ENCODE assay signal across 25 cellular contexts in the genomic region with DNA sequence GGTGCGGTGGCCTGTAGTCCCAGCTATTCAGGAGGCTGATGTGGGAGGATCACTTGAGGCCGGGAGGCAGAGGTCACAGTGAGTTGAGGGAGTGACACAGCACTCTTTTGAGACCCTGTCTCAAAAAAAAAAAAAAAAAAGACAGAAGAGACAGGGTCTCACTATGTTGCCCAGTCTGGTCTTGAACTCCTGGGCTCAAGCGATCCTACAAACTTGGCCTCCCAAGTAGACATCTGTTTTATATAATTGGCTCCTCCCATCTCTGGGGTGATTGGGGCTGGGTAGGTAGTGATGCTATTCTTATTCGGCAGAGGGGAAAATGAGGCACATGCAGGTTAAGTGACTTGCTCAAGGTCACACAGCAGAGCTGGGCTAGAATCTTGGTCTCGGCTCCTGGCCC. TPM values are rescaled to one million over a fixed set of nuclear protein-coding genes. Genes with fewer than 3 reads are reported as not detected.
DNase-seq lines count a peak whose midpoint lies in the region; ATAC-seq lines count a peak whose summit lies in the region.
"Had no signal": no experiment of that assay in that cellular context is flagged by ENCODE, and none has a peak within 500 bp of the region (broad histone marks: within the 10 kb centered on the region; RNA-seq: fewer than 3 reads in every experiment).

No MANE protein-coding gene starts in this region.

- no peaks in the 10 kb centered on the region for H3K27me3 Mint-ChIP-seq in stimulated activated naive CD8-positive, alpha-beta T cell treated with anti-CD3 and anti-CD28 coated beads, Interleukin-15, Interleukin-2, amounts not matched to agents 100 ng/mL and 50 ng/mL, for 24 hours
- no peaks in the 10 kb centered on the region for H3K27me3 Mint-ChIP-seq in activated CD8-positive, alpha-beta T cell treated with anti-CD3 and anti-CD28 coated beads, Interleukin-2, amount 10 ng/mL, durations not matched to agents 7 days and 5 days (ENCODE audit: low read depth)
- H3K27me3 Mint-ChIP-seq in naive thymus-derived CD4-positive, alpha-beta T cell, result no peaks in the 10 kb centered on the region
- H3K27me3 Mint-ChIP-seq: naive B cell had no signal

- peaks cover 0 to 38% (median 0%) of the 10 kb centered on the region in 3 experiments for H3K36me3 ChIP-seq in naive thymus-derived CD4-positive, alpha-beta T cell (ENCODE audit: control insufficient read depth in 2 of 3, insufficient read depth in 3 of 3, low read length in 3 of 3)
- H3K36me3 ChIP-seq: SJSA1 had no signal

- H3K4me1 ChIP-seq in naive thymus-derived CD4-positive, alpha-beta T cell (ENCODE audit: control insufficient read depth in 2 of 2, insufficient read depth in 2 of 2, low read length in 2 of 2), result peaks cover 37 to 61% of the 10 kb centered on the region in 2 donors
- H3K4me1 ChIP-seq: SJSA1 had no signal

- H3K9me3 ChIP-seq in naive thymus-derived CD4-positive, alpha-beta T cell (ENCODE audit: control insufficient read depth in 2 of 3, low read length in 3 of 3), result no peaks in the 10 kb centered on the region
- H3K9me3 ChIP-seq: SJSA1 had no signal

- H3K36me3 Mint-ChIP-seq in stimulated activated naive CD8-positive, alpha-beta T cell treated with anti-CD3 and anti-CD28 coated beads, Interleukin-15, Interleukin-2, amounts not matched to agents 100 ng/mL and 50 ng/mL, for 24 hours (ENCODE audit: low read depth), result peaks cover 60% of the 10 kb centered on the region
- peaks cover 72% of the 10 kb centered on the region for H3K36me3 Mint-ChIP-seq in activated CD8-positive, alpha-beta T cell treated with anti-CD3 and anti-CD28 coated beads, Interleukin-2, amount 10 ng/mL, durations not matched to agents 7 days and 5 days (ENCODE audit: low read depth)
- peaks cover 0 to 32% (median 6%) of the 10 kb centered on the region in 5 donors for H3K36me3 Mint-ChIP-seq in naive thymus-derived CD4-positive, alpha-beta T cell
- H3K36me3 Mint-ChIP-seq: type B pancreatic cell had no signal

- POLR2A ChIA-PET in activated CD8-positive, alpha-beta T cell treated with anti-CD3 and anti-CD28 coated beads, Interleukin-2, amount 10 ng/mL, durations not matched to agents 7 days and 5 days (lab: Charles Lee), result interaction anchor here (1.2 kb wide), 1 partner anchor 81 kb away, joined by 3 read pairs; no protein-coding TSS in a partner anchor
- POLR2A ChIA-PET in naive thymus-derived CD4-positive, alpha-beta T cell (lab: Charles Lee), result interaction anchor here (6.4 kb wide), 1 partner anchor 81 kb away, joined by 64 read pairs; no protein-coding TSS in a partner anchor

- H3K27ac ChIP-seq in naive thymus-derived CD4-positive, alpha-beta T cell (ENCODE audit: low read depth, low read length), result no peak overlapping the region
- H3K27ac ChIP-seq: epithelial cell of prostate, HL-60, SJSA1 had no signal

- no peak for DNase-seq in stimulated activated naive CD8-positive, alpha-beta T cell treated with anti-CD3 and anti-CD28 coated beads, Interleukin-15, Interleukin-2, amounts not matched to agents 100 U/mL and 50 U/mL, for 24 hours
- DNase-seq in activated CD8-positive, alpha-beta T cell treated with anti-CD3 and anti-CD28 coated beads, Interleukin-2, amount 10 ng/mL, durations not matched to agents 7 days and 5 days, result no peak
- DNase-seq in naive thymus-derived CD4-positive, alpha-beta T cell, result no peak
- no peak for DNase-seq in stimulated activated CD4-positive, alpha-beta T cell treated with anti-CD3 and anti-CD28 coated beads, Interleukin-2, amount 100 ng/mL, for 24 hours
- DNase-seq: activated CD4-positive, alpha-beta T cell treated with anti-CD3 and anti-CD28 coated beads for 4 hours; activated CD8-positive, alpha-beta memory T cell treated with anti-CD3 and anti-CD28 coated beads, Interleukin-2, amount 50 U/mL, for 48 hours; activated effector memory CD4-positive, alpha-beta T cell treated with anti-CD3 and anti-CD28 coated beads, Interleukin-2, amount 50 U/mL, for 16 hours; anterior cingulate cortex; C1 segment of cervical spinal cord; effector CD4-positive, alpha-beta T cell; EL; HFFc6; Kasumi-1; left ventricle myocardium superior; naive B cell; NCI-H1436 treated with DMSO at 0.1 percent for 48 hours; NCI-H774 had no signal

- H3K4me3 Mint-ChIP-seq in stimulated activated naive CD8-positive, alpha-beta T cell treated with anti-CD3 and anti-CD28 coated beads, Interleukin-15, Interleukin-2, amounts not matched to agents 100 ng/mL and 50 ng/mL, for 24 hours, result no peak overlapping the region
- no peak overlapping the region for H3K4me3 Mint-ChIP-seq in activated CD8-positive, alpha-beta T cell treated with anti-CD3 and anti-CD28 coated beads, Interleukin-2, amount 10 ng/mL, durations not matched to agents 7 days and 5 days
- no peak overlapping the region for H3K4me3 Mint-ChIP-seq in naive thymus-derived CD4-positive, alpha-beta T cell
- H3K4me3 Mint-ChIP-seq: HFFc6, naive B cell, type B pancreatic cell had no signal

- H3K27me3 ChIP-seq in naive thymus-derived CD4-positive, alpha-beta T cell (ENCODE audit: control insufficient read depth in 2 of 2, insufficient read depth in 2 of 2, low read length in 2 of 2), result no peaks in the 10 kb centered on the region
- H3K27me3 ChIP-seq: SJSA1 had no signal

- peaks cover 85% of the 10 kb centered on the region for H3K4me1 Mint-ChIP-seq in stimulated activated naive CD8-positive, alpha-beta T cell treated with anti-CD3 and anti-CD28 coated beads, Interleukin-15, Interleukin-2, amounts not matched to agents 100 ng/mL and 50 ng/mL, for 24 hours (ENCODE audit: low read depth)
- H3K4me1 Mint-ChIP-seq in activated CD8-positive, alpha-beta T cell treated with anti-CD3 and anti-CD28 coated beads, Interleukin-2, amount 10 ng/mL, durations not matched to agents 7 days and 5 days (ENCODE audit: low read depth), result peaks cover 81% of the 10 kb centered on the region
- H3K4me1 Mint-ChIP-seq in naive thymus-derived CD4-positive, alpha-beta T cell, result peaks cover 30 to 66% (median 54%) of the 10 kb centered on the region in 7 donors

- no peak for ATAC-seq in stimulated activated naive CD8-positive, alpha-beta T cell treated with anti-CD3 and anti-CD28 coated beads, Interleukin-15, Interleukin-2, amounts not matched to agents 100 U/mL and 50 U/mL, for 24 hours
- ATAC-seq in activated CD8-positive, alpha-beta T cell treated with anti-CD3 and anti-CD28 coated beads, Interleukin-2, amount 10 ng/mL, durations not matched to agents 7 days and 5 days, result no peak
- no peak for ATAC-seq in naive thymus-derived CD4-positive, alpha-beta T cell
- ATAC-seq in HG03095 (IDR thresholded peaks at IDR 0.05; ENCODE audit: unreplicated experiment), result no peak
- ATAC-seq in HG03108 (IDR thresholded peaks at IDR 0.05; ENCODE audit: unreplicated experiment), result no peak
- ATAC-seq: left ventricle myocardium superior had no signal

- H3K4me3 ChIP-seq in naive thymus-derived CD4-positive, alpha-beta T cell (ENCODE audit: low read length), result no peak overlapping the region
- H3K4me3 ChIP-seq: SJSA1 had no signal

- no peaks in the 10 kb centered on the region for H3K9me3 Mint-ChIP-seq in stimulated activated naive CD8-positive, alpha-beta T cell treated with anti-CD3 and anti-CD28 coated beads, Interleukin-15, Interleukin-2, amounts not matched to agents 100 ng/mL and 50 ng/mL, for 24 hours
- H3K9me3 Mint-ChIP-seq in activated CD8-positive, alpha-beta T cell treated with anti-CD3 and anti-CD28 coated beads, Interleukin-2, amount 10 ng/mL, durations not matched to agents 7 days and 5 days (ENCODE audit: insufficient read depth), result no peaks in the 10 kb centered on the region
- no peaks in the 10 kb centered on the region for H3K9me3 Mint-ChIP-seq in naive thymus-derived CD4-positive, alpha-beta T cell
- H3K9me3 Mint-ChIP-seq: HFFc6, naive B cell, type B pancreatic cell had no signal

- intact Hi-C loops in naive thymus-derived CD4-positive, alpha-beta T cell (cut with micrococcal nuclease), result loop anchor here in 1 of 2 donors (5.0 kb wide), 1 partner anchor 39 kb away; a partner anchor contains a TSS

- H3K27ac Mint-ChIP-seq in stimulated activated naive CD8-positive, alpha-beta T cell treated with anti-CD3 and anti-CD28 coated beads, Interleukin-15, Interleukin-2, amounts not matched to agents 100 ng/mL and 50 ng/mL, for 24 hours, result peak overlapping the region; percentile 93
- peak overlapping the region; percentile 79 for H3K27ac Mint-ChIP-seq in activated CD8-positive, alpha-beta T cell treated with anti-CD3 and anti-CD28 coated beads, Interleukin-2, amount 10 ng/mL, durations not matched to agents 7 days and 5 days
- H3K27ac Mint-ChIP-seq in naive thymus-derived CD4-positive, alpha-beta T cell, result peak overlapping the region in 6 of 9 donors; percentile 20 to 82 (median 56)
- H3K27ac Mint-ChIP-seq: HFFc6, type B pancreatic cell had no signal

- CTCF ChIA-PET in activated CD8-positive, alpha-beta T cell treated with anti-CD3 and anti-CD28 coated beads, Interleukin-2, amount 10 ng/mL, durations not matched to agents 7 days and 5 days (lab: Charles Lee), result interaction anchor here (13.5 kb wide), 1 partner anchor 84 kb away, joined by 369 read pairs; no protein-coding TSS in a partner anchor
- CTCF ChIA-PET in naive thymus-derived CD4-positive, alpha-beta T cell (lab: Charles Lee), result interaction anchor here (0.8 to 11.2 kb wide), 4 partner anchors 21 to 83 kb away, joined by 3 to 250 read pairs (median 4); no protein-coding TSS in a partner anchor

RNA-seq across cellular contexts. Expression of a gene that starts 23.6 kb away (rescaled TPM):
- total RNA-seq in activated CD8-positive, alpha-beta T cell treated with anti-CD3 and anti-CD28 coated beads, Interleukin-2, amount 10 ng/mL, durations not matched to agents 7 days and 5 days, result 10 to 100 TPM; 32.5 to 39.9 TPM
- total RNA-seq in naive thymus-derived CD4-positive, alpha-beta T cell, result 10 to 100 TPM; 43.8 to 94.4 (median 77.3) TPM
- polyA plus RNA-seq in naive thymus-derived CD4-positive, alpha-beta T cell, result 10 to 100 TPM in 1 of 2 donors, 1 to 10 TPM in 1; 6.5 to 13.5 TPM

RNA-seq across cellular contexts. Expression of a gene that starts 39.4 kb away (rescaled TPM):
- total RNA-seq in activated CD8-positive, alpha-beta T cell treated with anti-CD3 and anti-CD28 coated beads, Interleukin-2, amount 10 ng/mL, durations not matched to agents 7 days and 5 days, result 100 to 1,000 TPM; 274 to 284 TPM
- 100 to 1,000 TPM in 2 of 5 experiments, 10 to 100 TPM in 3; 38.6 to 278 (median 60.3) TPM for total RNA-seq in naive thymus-derived CD4-positive, alpha-beta T cell
- 10 to 100 TPM; 30.1 to 48.2 TPM for polyA plus RNA-seq in naive thymus-derived CD4-positive, alpha-beta T cell
- total RNA-seq: RPMI7951 had no signal
